ENCODE assay signal across 30 cellular contexts in genomic region chr6:107606407-107606806, GRCh38.
"Had no signal": no experiment of that assay in that cellular context is flagged by ENCODE, and none has a peak within 500 bp of the region (broad histone marks: within the 10 kb centered on the region; RNA-seq: fewer than 3 reads in every experiment).

No MANE protein-coding gene starts in this region.

- DNase-seq: dorsolateral prefrontal cortex; effector CD4-positive, alpha-beta T cell; foreskin fibroblast; gastrocnemius medialis; hippocampal formation; immature natural killer cell; islet precursor cell; kidney glomerular epithelial cell; left colon; left ventricle myocardium superior; lower lobe of right lung; naive thymus-derived CD8-positive, alpha-beta T cell; nephron progenitor cell; pancreas; right lobe of liver; stimulated activated CD4-positive, alpha-beta T cell treated with anti-CD3 and anti-CD28 coated beads, Interleukin-12 subunit alpha, Interleukin-12 subunit beta, amount 100 ng/mL, for 4 hours; stimulated activated CD4-positive, alpha-beta T cell treated with anti-CD3 and anti-CD28 coated beads, Interleukin-1b, Interleukin-23, amount 100 ng/mL, for 48 hours; stimulated activated CD4-positive, alpha-beta T cell treated with anti-CD3 and anti-CD28 coated beads, Interleukin-4, amount 100 ng/mL, for 1 hour; stimulated activated CD8-positive, alpha-beta memory T cell treated with anti-CD3 and anti-CD28 coated beads, Interleukin-4, amount 100 ng/mL, for 48 hours; stimulated activated naive CD4-positive, alpha-beta T cell; stimulated activated naive CD8-positive, alpha-beta T cell treated with anti-CD3 and anti-CD28 coated beads, Interleukin-15, amount 100 ng/mL, for 72 hours; transverse colon; upper lobe of right lung had no signal

- H3K4me1 ChIP-seq: lower lobe of right lung, pancreas, right lobe of liver had no signal

- H3K4me3 ChIP-seq: dorsolateral prefrontal cortex, gastrocnemius medialis, heart left ventricle, lower lobe of right lung, pancreas, right lobe of liver, smooth muscle cell, suprapubic skin, transverse colon, upper lobe of right lung, uterus had no signal

- H3K27ac Mint-ChIP-seq: immature natural killer cell; naive thymus-derived CD8-positive, alpha-beta T cell; stimulated activated naive CD8-positive, alpha-beta T cell treated with anti-CD3 and anti-CD28 coated beads, Interleukin-15, amount 100 ng/mL, for 72 hours had no signal

- H3K9me3 Mint-ChIP-seq: immature natural killer cell; naive thymus-derived CD8-positive, alpha-beta T cell; nephron progenitor cell; stimulated activated naive CD8-positive, alpha-beta T cell treated with anti-CD3 and anti-CD28 coated beads, Interleukin-15, amount 100 ng/mL, for 72 hours had no signal

- H3K9me3 ChIP-seq: gastrocnemius medialis, heart left ventricle, lower lobe of right lung, neutrophil, pancreas, right lobe of liver, suprapubic skin, transverse colon, upper lobe of right lung, uterus had no signal

- H3K4me1 Mint-ChIP-seq: immature natural killer cell; naive thymus-derived CD8-positive, alpha-beta T cell; stimulated activated naive CD8-positive, alpha-beta T cell treated with anti-CD3 and anti-CD28 coated beads, Interleukin-15, amount 100 ng/mL, for 72 hours had no signal

- H3K27ac ChIP-seq: dorsolateral prefrontal cortex, epithelial cell of prostate, gastrocnemius medialis, lower lobe of right lung, neutrophil, pancreas, right lobe of liver, suprapubic skin, transverse colon, upper lobe of right lung had no signal

- H3K27me3 ChIP-seq: dorsolateral prefrontal cortex, gastrocnemius medialis, heart left ventricle, pancreas, right lobe of liver, suprapubic skin, transverse colon, upper lobe of right lung, uterus had no signal

- ATAC-seq: esophagus mucosa; naive thymus-derived CD8-positive, alpha-beta T cell; stimulated activated naive CD8-positive, alpha-beta T cell treated with anti-CD3 and anti-CD28 coated beads, Interleukin-15, amount 100 ng/mL, for 72 hours; upper lobe of right lung had no signal

- H3K36me3 Mint-ChIP-seq: immature natural killer cell; naive thymus-derived CD8-positive, alpha-beta T cell had no signal

- H3K36me3 ChIP-seq: gastrocnemius medialis, heart left ventricle, lower lobe of right lung, neutrophil, pancreas, right lobe of liver, suprapubic skin, transverse colon, upper lobe of right lung, uterus had no signal

- H3K4me2 ChIP-seq: smooth muscle cell had no signal

- H3K4me3 Mint-ChIP-seq: immature natural killer cell; naive thymus-derived CD8-positive, alpha-beta T cell; stimulated activated naive CD8-positive, alpha-beta T cell treated with anti-CD3 and anti-CD28 coated beads, Interleukin-15, amount 100 ng/mL, for 72 hours had no signal
